ENCODE assay signal across 8 cellular contexts in the genomic region with DNA sequence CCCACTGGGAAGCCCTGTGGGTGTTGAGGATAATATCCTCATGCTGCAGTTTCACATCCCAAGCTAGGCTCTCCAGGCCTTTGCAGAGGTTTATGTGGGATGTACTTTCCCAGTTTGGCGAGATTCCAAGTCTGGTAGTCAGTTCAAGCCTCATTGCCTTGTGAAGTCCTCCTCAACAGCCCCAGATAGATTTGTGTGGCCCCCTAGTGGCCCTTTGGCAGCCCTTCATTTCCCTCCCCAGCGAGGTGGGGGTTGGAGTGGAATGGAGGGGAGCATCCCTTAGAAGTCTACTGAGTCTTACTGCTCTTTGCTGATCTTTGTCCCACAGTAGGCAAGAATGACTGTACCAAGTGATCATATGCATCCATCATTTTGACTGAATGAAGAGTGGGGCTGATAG.
DNase-seq lines count a peak whose midpoint lies in the region; ATAC-seq, FAIRE-seq and TF ChIP-seq lines count a peak whose summit lies in the region.

No MANE protein-coding gene starts in this region.

- H4K20me1 ChIP-seq in H1 (replicated peaks in 1 of 2; ENCODE audit: control insufficient read depth in 1 of 2, insufficient read depth in 2 of 2, low read length in 2 of 2): no peaks in the 10 kb centered on the region

- POLR2A ChIA-PET in H1 (lab: Charles Lee; ENCODE audit: partially characterized antibody): no interaction called here
- POLR2A ChIA-PET in naive thymus-derived CD8-positive, alpha-beta T cell (lab: Charles Lee): no interaction called here
- POLR2A ChIA-PET in CD8-positive, alpha-beta T cell (lab: Charles Lee): no interaction called here

- H2BK5ac ChIP-seq in H1 (ENCODE audit: low read depth, low read length): no peak overlapping the region

- H3K27ac Mint-ChIP-seq in nephron: peak overlapping the region; percentile 39 to 72 (median 43)
- H3K27ac Mint-ChIP-seq in naive thymus-derived CD8-positive, alpha-beta T cell: no peak overlapping the region
- H3K27ac Mint-ChIP-seq in CD8-positive, alpha-beta T cell: no peak overlapping the region

- no peak overlapping the region for H2AK5ac ChIP-seq in H1 (ENCODE audit: low read depth, low read length)

- no peak overlapping the region for H2BK12ac ChIP-seq in H1 (ENCODE audit: low read depth, low read length)

- no peak overlapping the region for H4K8ac ChIP-seq in H1 (ENCODE audit: extremely low read depth, insufficient read depth, low read length)

- H3K23me2 ChIP-seq in H1 (ENCODE audit: low read depth, low read length): no peaks in the 10 kb centered on the region; the same call in 1 of the 2 replicates

- no peak overlapping the region for H3K4ac ChIP-seq in H1 (replicated peaks; ENCODE audit: insufficient read length, low read depth, low read length)

- peak; percentile 45 for TF ChIP-seq CTCF in GM13977 (IDR thresholded peaks at IDR 0.05; ENCODE audit: extremely low read depth, insufficient read depth, missing control alignments)
- TF ChIP-seq CTCF in H1 (IDR thresholded peaks at IDR 0.05; ENCODE audit: control extremely low read depth in 1 of 3, insufficient read depth in 1 of 3, low read depth in 1 of 3, low read length in 3 of 3): peak; percentile 74 to 91 (median 74)
- TF ChIP-seq CTCF in nephron (IDR thresholded peaks at IDR 0.05; ENCODE audit: unreplicated experiment in 3 of 3): peak; percentile 36 to 64 (median 63)
- no peak for TF ChIP-seq CTCF in CD8-positive, alpha-beta T cell (IDR thresholded peaks at IDR 0.05)

- in situ Hi-C loops in GM13977 (cut with MboI; ENCODE audit: low pct_unique_long_range_greater_than_20kb, low sequenced_read_pairs, unreplicated experiment): no loop called here

- no peak overlapping the region for H2BK120ac ChIP-seq in H1 (replicated peaks; ENCODE audit: low read depth, low read length)

- no peaks in the 10 kb centered on the region for H3K9me3 Mint-ChIP-seq in nephron
- H3K9me3 Mint-ChIP-seq in naive thymus-derived CD8-positive, alpha-beta T cell: peaks cover 7 to 17% (median 11%) of the 10 kb centered on the region in 9 donors
- peaks cover 13% of the 10 kb centered on the region for H3K9me3 Mint-ChIP-seq in CD8-positive, alpha-beta T cell

- H3K4me1 Mint-ChIP-seq in nephron: peaks cover 60% of the 10 kb centered on the region
- no peaks in the 10 kb centered on the region for H3K4me1 Mint-ChIP-seq in naive thymus-derived CD8-positive, alpha-beta T cell
- H3K4me1 Mint-ChIP-seq in CD8-positive, alpha-beta T cell (ENCODE audit: low read depth): no peaks in the 10 kb centered on the region

- peaks cover 89% of the 10 kb centered on the region for H3K36me3 Mint-ChIP-seq in nephron (ENCODE audit: low read depth)
- H3K36me3 Mint-ChIP-seq in naive thymus-derived CD8-positive, alpha-beta T cell: no peaks in the 10 kb centered on the region
- H3K36me3 Mint-ChIP-seq in CD8-positive, alpha-beta T cell: no peaks in the 10 kb centered on the region

- H3K4me1 ChIP-seq in H1 (replicated peaks in 1 of 4; ENCODE audit: control insufficient read depth in 3 of 4, insufficient read depth in 4 of 4, low read length in 3 of 4): no peaks in the 10 kb centered on the region
- no peaks in the 10 kb centered on the region for H3K4me1 ChIP-seq in CD8-positive, alpha-beta T cell (ENCODE audit: insufficient read depth, low read length)

- 38% methylated on average over 2 of the region's 2 CpGs; no CpG with 5 or more reads in 1 of the 2 experiments for WGBS in H1 (ENCODE audit: extremely low coverage in 1 of 2, insufficient coverage in 1 of 2, insufficient read length in 1 of 2, insufficient replicate concordance in 2 of 2, low coverage in 1 of 2, low lambda C conversion rate in 2 of 2, missing lambda C conversion rate in 1 of 2), 2 experiments

- no peak overlapping the region for H3K4me3 ChIP-seq in H1 (ENCODE audit: extremely low read depth in 1 of 4, insufficient read depth in 2 of 4, low read depth in 3 of 4, low read length in 4 of 4)
- H3K4me3 ChIP-seq in CD8-positive, alpha-beta T cell (ENCODE audit: low read depth, low read length): no peak overlapping the region

- peak; percentile 82 to 87 for TF ChIP-seq RAD21 in H1 (IDR thresholded peaks at IDR 0.05 in 1 of 2, conservative IDR thresholded peaks at IDR 0.05 in 1 of 2; ENCODE audit: low read depth in 2 of 2, low read length in 2 of 2)

- H3K4me3 Mint-ChIP-seq in nephron: no peak overlapping the region
- H3K4me3 Mint-ChIP-seq in naive thymus-derived CD8-positive, alpha-beta T cell: no peak overlapping the region
- no peak overlapping the region for H3K4me3 Mint-ChIP-seq in CD8-positive, alpha-beta T cell

- H3K27me3 ChIP-seq in H1 (replicated peaks in 1 of 4; ENCODE audit: control insufficient read depth in 3 of 4, extremely low read depth in 1 of 4, insufficient read depth in 3 of 4, low read length in 3 of 4): no peaks in the 10 kb centered on the region
- no peaks in the 10 kb centered on the region for H3K27me3 ChIP-seq in CD8-positive, alpha-beta T cell (ENCODE audit: insufficient read depth, low read length)

- H3K9me3 ChIP-seq in H1 (ENCODE audit: insufficient read depth in 2 of 2, low read depth in 1 of 2, low read length in 1 of 2): no peaks in the 10 kb centered on the region
- no peaks in the 10 kb centered on the region for H3K9me3 ChIP-seq in CD8-positive, alpha-beta T cell (ENCODE audit: low read length)

- TF ChIP-seq EP300 in H1 (IDR thresholded peaks at IDR 0.05; ENCODE audit: borderline replicate concordance in 1 of 2, low read depth in 2 of 2, low read length in 2 of 2): no peak

- H2BK15ac ChIP-seq in H1 (ENCODE audit: low read length): no peak overlapping the region

- H4K91ac ChIP-seq in H1 (replicated peaks; ENCODE audit: insufficient read length, low read length): no peak overlapping the region

- no peak overlapping the region for H3K56ac ChIP-seq in H1 (replicated peaks; ENCODE audit: insufficient read length, low read depth, low read length)

- no peak overlapping the region for H2AFZ ChIP-seq in H1 (ENCODE audit: low read length)

- no peaks in the 10 kb centered on the region for H3K27me3 Mint-ChIP-seq in nephron (ENCODE audit: low read depth)
- peaks cover 0 to 1% (median 0%) of the 10 kb centered on the region in 5 donors for H3K27me3 Mint-ChIP-seq in naive thymus-derived CD8-positive, alpha-beta T cell
- no peaks in the 10 kb centered on the region for H3K27me3 Mint-ChIP-seq in CD8-positive, alpha-beta T cell (ENCODE audit: low read depth)

- no peak overlapping the region for H3K4me2 ChIP-seq in H1 (ENCODE audit: insufficient read depth in 1 of 2, low read depth in 2 of 2, low read length in 2 of 2)

- FAIRE-seq in H1 (lab: Jason Lieb, UNC): peak; percentile 90

- no peaks in the 10 kb centered on the region for H3K79me1 ChIP-seq in H1 (ENCODE audit: low read depth, low read length)

- no peak overlapping the region for H3K18ac ChIP-seq in H1 (ENCODE audit: extremely low read depth, low read length)

- H3K9ac ChIP-seq in H1 (replicated peaks in 1 of 4; ENCODE audit: extremely low read depth in 1 of 4, low read depth in 3 of 4, low read length in 3 of 4): no peak overlapping the region

- no peak overlapping the region for H4K5ac ChIP-seq in H1 (ENCODE audit: insufficient read length, low read depth, low read length)

- CTCF ChIA-PET in H1 (lab: Charles Lee; ENCODE audit: partially characterized antibody): interaction anchor here (0.7 to 2.7 kb wide), 9 partner anchors 10 to 151 kb away, joined by 3 to 14 read pairs (median 3); no protein-coding TSS in a partner anchor
- CTCF ChIA-PET in CD8-positive, alpha-beta T cell (lab: Charles Lee): no interaction called here

- ATAC-seq in naive thymus-derived CD8-positive, alpha-beta T cell: no peak
- ATAC-seq in CD8-positive, alpha-beta T cell: no peak
- ATAC-seq in GM21447 (IDR thresholded peaks at IDR 0.05; ENCODE audit: unreplicated experiment): no peak

- H3K36me3 ChIP-seq in H1 (ENCODE audit: control insufficient read depth in 2 of 4, insufficient read depth in 4 of 4, low read length in 3 of 4): no peaks in the 10 kb centered on the region
- no peaks in the 10 kb centered on the region for H3K36me3 ChIP-seq in CD8-positive, alpha-beta T cell (ENCODE audit: insufficient read depth, low read length)

- H3K27ac ChIP-seq in H1 (ENCODE audit: low read depth, low read length): no peak overlapping the region
- H3K27ac ChIP-seq in CD8-positive, alpha-beta T cell (ENCODE audit: low read depth, low read length): no peak overlapping the region

- TF ChIP-seq POLR2A in H1 (IDR thresholded peaks at IDR 0.05; ENCODE audit: control extremely low read depth in 1 of 2, low read depth in 2 of 2, low read length in 2 of 2): no peak

- H3K23ac ChIP-seq in H1 (ENCODE audit: insufficient read length): no peak overlapping the region

- intact Hi-C loops in CD8-positive, alpha-beta T cell (cut with DNase I, micrococcal nuclease): no loop called here

- H3K79me2 ChIP-seq in H1 (ENCODE audit: control insufficient read depth in 1 of 2, insufficient read depth in 2 of 2, low read length in 2 of 2): no peaks in the 10 kb centered on the region

- DNase-seq in GM13977 (ENCODE audit: low spot score) (no peak), NCI-H748 (lab: John Stamatoyannopoulos, UW; ENCODE audit: unreplicated experiment) (peak; percentile 64), H1 (ENCODE audit: low read depth in 1 of 2, low spot score in 2 of 2) (peak; percentile 29 to 78)
- DNase-seq in effector CD4-positive, alpha-beta T cell: no peak
- no peak for DNase-seq in naive thymus-derived CD8-positive, alpha-beta T cell
- no peak for DNase-seq in CD8-positive, alpha-beta T cell

- H3K14ac ChIP-seq in H1 (ENCODE audit: insufficient read length): no peak overlapping the region

- no peak overlapping the region for H2BK20ac ChIP-seq in H1 (ENCODE audit: low read length)

TF ChIP-seq in H1, 55 proteins besides CTCF, POLR2A, EP300 and RAD21:
- no peak for TF ChIP-seq CHD1 (IDR thresholded peaks at IDR 0.05; ENCODE audit: low read depth, low read length)
- no peak for TF ChIP-seq CTBP2 (IDR thresholded peaks at IDR 0.05; ENCODE audit: borderline replicate concordance, insufficient read depth, insufficient read length, low read length)
- TF ChIP-seq RFX5 (IDR thresholded peaks at IDR 0.05; ENCODE audit: borderline replicate concordance, low read depth, low read length): no peak
- TF ChIP-seq JUN (IDR thresholded peaks at IDR 0.05; ENCODE audit: low read depth, low read length): no peak
- no peak for TF ChIP-seq BCL11A (IDR thresholded peaks at IDR 0.05; ENCODE audit: low read depth in 2 of 2, low read length in 2 of 2)

Comparison
In these comparisons a context has a peak if more than half of its experiments do, and no peak if none do; other contexts are left out.
1. DNase-seq: peak in NCI-H748 (single experiment) and H1 (2 of 2); none in GM13977 (single experiment), effector CD4-positive, alpha-beta T cell (single experiment), naive thymus-derived CD8-positive, alpha-beta T cell (0 of 10) and CD8-positive, alpha-beta T cell (0 of 7).
2. H3K27ac Mint-ChIP-seq: peak in nephron (3 of 3); none in naive thymus-derived CD8-positive, alpha-beta T cell (0 of 10) and CD8-positive, alpha-beta T cell (single experiment).